In genomic region chr12:110270125-110270962, GRCh38 we compare ENCODE assay signal across 1 cellular context.
TF ChIP-seq lines count a peak whose summit lies in the region.

No MANE protein-coding gene starts in this region.

TF ChIP-seq in HepG2, 621 proteins besides CTCF, POLR2A, EP300 and RAD21 (continued from another document and continues in another):
- no peak for TF ChIP-seq LRRFIP1 (CRISPR knock-in tag; conservative IDR thresholded peaks at IDR 0.05)
- TF ChIP-seq ERF (CRISPR knock-in tag; IDR thresholded peaks at IDR 0.05) = no peak
- 0 out of 2 replicates have a peak, but pooled peaks have one; percentile 22 for TF ChIP-seq KDM5B (CRISPR knock-in tag; IDR thresholded peaks at IDR 0.05; ENCODE audit: borderline replicate concordance)
- TF ChIP-seq MAF1 (CRISPR knock-in tag; IDR thresholded peaks at IDR 0.05; ENCODE audit: borderline replicate concordance) = no peak
- no peak for TF ChIP-seq EZH2 (conservative IDR thresholded peaks at IDR 0.05; ENCODE audit: low read depth, low read length)
- TF ChIP-seq ZNF574 (CRISPR knock-in tag; IDR thresholded peaks at IDR 0.05) = no peak
- TF ChIP-seq TFE3 (CRISPR knock-in tag; IDR thresholded peaks at IDR 0.05) = peak; percentile 20; the same call in 1 of the 2 replicates
- TF ChIP-seq PTBP1 (IDR thresholded peaks at IDR 0.05; ENCODE audit: low read depth, low read length, poor library complexity, severe bottlenecking) = no peak
- no peak for TF ChIP-seq MNT (IDR thresholded peaks at IDR 0.05)
- TF ChIP-seq PBX2 (CRISPR knock-in tag; IDR thresholded peaks at IDR 0.05) = no peak
- no peak for TF ChIP-seq ZBTB46 (CRISPR knock-in tag; IDR thresholded peaks at IDR 0.05; ENCODE audit: borderline replicate concordance)
- TF ChIP-seq ZNF264 (CRISPR knock-in tag; IDR thresholded peaks at IDR 0.05) = no peak
- TF ChIP-seq HNF4A (CRISPR knock-in tag; IDR thresholded peaks at IDR 0.05) = peak; percentile 22; the same call in 1 of the 2 replicates
- no peak for TF ChIP-seq ZNF282 (IDR thresholded peaks at IDR 0.05; ENCODE audit: partially characterized antibody)
- TF ChIP-seq AKAP8 (CRISPR knock-in tag; IDR thresholded peaks at IDR 0.05) = no peak
- peak; percentile 56; the same call in 1 of the 2 replicates for TF ChIP-seq HDAC2 (CRISPR knock-in tag; IDR thresholded peaks at IDR 0.05)
- TF ChIP-seq SRY (CRISPR knock-in tag; IDR thresholded peaks at IDR 0.05) = no peak
- TF ChIP-seq NAIF1 (CRISPR knock-in tag; IDR thresholded peaks at IDR 0.05; ENCODE audit: borderline replicate concordance) = no peak
- no peak for TF ChIP-seq TBX3 (IDR thresholded peaks at IDR 0.05; ENCODE audit: borderline replicate concordance)
- no peak for TF ChIP-seq ZNF709 (CRISPR knock-in tag; IDR thresholded peaks at IDR 0.05)
- no peak for TF ChIP-seq ZMAT5 (CRISPR knock-in tag; IDR thresholded peaks at IDR 0.05; ENCODE audit: borderline replicate concordance, low read depth)
- TF ChIP-seq THRA (CRISPR knock-in tag; IDR thresholded peaks at IDR 0.05; ENCODE audit: borderline replicate concordance) = no peak
- TF ChIP-seq AHDC1 (CRISPR knock-in tag; IDR thresholded peaks at IDR 0.05; ENCODE audit: borderline replicate concordance) = no peak
- no peak for TF ChIP-seq ZNF770 (CRISPR knock-in tag; IDR thresholded peaks at IDR 0.05)
- no peak for TF ChIP-seq GABPA (IDR thresholded peaks at IDR 0.05; ENCODE audit: low read depth, low read length)
- TF ChIP-seq GABPA (CRISPR knock-in tag; IDR thresholded peaks at IDR 0.05; ENCODE audit: low read depth) = no peak
- TF ChIP-seq ZSCAN21 (CRISPR knock-in tag; IDR thresholded peaks at IDR 0.05; ENCODE audit: borderline replicate concordance) = no peak
- no peak for TF ChIP-seq ZBTB26 (CRISPR knock-in tag; IDR thresholded peaks at IDR 0.05; ENCODE audit: borderline replicate concordance)
- TF ChIP-seq XBP1 (CRISPR knock-in tag; IDR thresholded peaks at IDR 0.05) = no peak
- TF ChIP-seq ZNF577 (CRISPR knock-in tag; IDR thresholded peaks at IDR 0.05; ENCODE audit: borderline replicate concordance, low read depth) = no peak
- TF ChIP-seq PAWR (CRISPR knock-in tag; IDR thresholded peaks at IDR 0.05; ENCODE audit: borderline replicate concordance) = no peak
